8 cellular contexts compared by ENCODE assay signal in the genomic region with DNA sequence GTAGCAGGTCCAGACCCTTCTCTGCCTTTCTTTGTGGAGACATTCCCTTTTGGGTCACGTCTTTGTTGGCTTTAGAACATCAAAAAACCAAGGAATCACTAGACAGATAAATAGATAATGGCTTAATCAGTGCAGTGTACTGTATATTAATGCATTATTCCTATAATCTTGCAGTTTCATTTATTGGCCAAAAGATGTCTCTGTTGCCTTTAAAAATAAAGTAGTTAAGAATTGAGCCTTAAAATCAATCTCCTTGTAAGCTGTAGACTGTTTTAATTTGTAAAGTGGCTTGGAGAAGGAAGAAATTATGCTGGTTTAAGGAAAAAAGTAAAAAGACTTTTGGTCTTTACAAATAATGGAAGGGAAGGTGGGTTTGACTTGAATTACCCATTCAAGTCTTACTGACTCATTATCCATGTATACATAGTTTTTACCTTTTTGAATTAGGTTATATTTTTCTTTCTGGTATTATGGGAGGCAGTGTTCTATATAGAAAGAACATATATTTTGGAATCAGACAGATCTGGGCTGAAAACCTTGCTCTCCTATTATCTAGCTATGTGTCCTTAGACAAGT.
DNase-seq lines count a peak whose midpoint lies in the region; ATAC-seq, FAIRE-seq and TF ChIP-seq lines count a peak whose summit lies in the region.

No MANE protein-coding gene starts in this region.

- no peaks in the 10 kb centered on the region for H3K27me3 ChIP-seq in RWPE2 (ENCODE audit: insufficient read depth, poor library complexity, severe bottlenecking)
- H3K27me3 ChIP-seq in heart left ventricle: no peaks in the 10 kb centered on the region
- H3K27me3 ChIP-seq in thyroid gland: no peaks in the 10 kb centered on the region

- in situ Hi-C loops in GM13976 (cut with MboI; ENCODE audit: low sequenced_read_pairs, unreplicated experiment): loop anchor here (25.0 kb wide), 1 partner anchor 298 kb away; a partner anchor contains a TSS

- no peak for ATAC-seq in RWPE2 (ENCODE audit: low read depth)
- ATAC-seq in heart left ventricle: peak in 2 of 4 donors; percentile 19 to 56
- no peak for ATAC-seq in HG03521 (IDR thresholded peaks at IDR 0.05; ENCODE audit: unreplicated experiment)

- H3K9me3 ChIP-seq in RWPE2 (ENCODE audit: severe bottlenecking): no peaks in the 10 kb centered on the region
- H3K9me3 ChIP-seq in heart left ventricle: no peaks in the 10 kb centered on the region
- no peaks in the 10 kb centered on the region for H3K9me3 ChIP-seq in thyroid gland

- no peaks in the 10 kb centered on the region for H3K4me1 ChIP-seq in RWPE2 (ENCODE audit: insufficient read depth, poor library complexity, severe bottlenecking)
- peaks cover 0 to 20% (median 10%) of the 10 kb centered on the region in 12 donors for H3K4me1 ChIP-seq in heart left ventricle
- H3K4me1 ChIP-seq in thyroid gland: peaks cover 9 to 28% of the 10 kb centered on the region in 2 donors

- FAIRE-seq in A204.1 (lab: Jason Lieb, UNC): peak; percentile 87

- H3K36me3 ChIP-seq in RWPE2 (ENCODE audit: low read depth): peaks cover 79% of the 10 kb centered on the region
- peaks cover 0 to 97% (median 91%) of the 10 kb centered on the region in 9 donors for H3K36me3 ChIP-seq in heart left ventricle
- H3K36me3 ChIP-seq in thyroid gland: peaks cover 32 to 49% of the 10 kb centered on the region in 2 donors

- intact Hi-C loops in heart left ventricle (cut with DNase I): loop anchor here in 9 of 10 donors (1.0 to 10.0 kb wide), 5 partner anchors 308 to 344 kb away; no protein-coding TSS in a partner anchor
- intact Hi-C loops in thyroid gland (cut with DNase I): loop anchor here (5.0 kb wide), 2 partner anchors 308 to 343 kb away; no protein-coding TSS in a partner anchor

- H3K4me3 ChIP-seq in RWPE2 (ENCODE audit: severe bottlenecking) (no peak overlapping the region), heart left ventricle (no peak overlapping the region), thyroid gland (replicated peaks in 1 of 3) (no peak overlapping the region)

- no peak for TF ChIP-seq POLR2A in heart left ventricle (IDR thresholded peaks at IDR 0.05)
- TF ChIP-seq POLR2A in thyroid gland (IDR thresholded peaks at IDR 0.05): no peak

- H3K27ac ChIP-seq in RWPE2 (ENCODE audit: poor library complexity, severe bottlenecking) (no peak overlapping the region), heart left ventricle (peak overlapping the region in 2 of 12 donors; percentile 11 to 67), thyroid gland (peak overlapping the region in 2 of 3 donors; percentile 34 to 35)

- WGBS in heart left ventricle, 4 donors: 28 to 82% (median 71%) methylated on average over 1 of the region's 1 CpG
- WGBS in thyroid gland, 2 donors: 81 to 82% methylated on average over 1 of the region's 1 CpG

- TF ChIP-seq CTCF in GM13976 (IDR thresholded peaks at IDR 0.05; ENCODE audit: borderline replicate concordance, control extremely low read depth, extremely low read depth, insufficient read depth, missing control alignments) (no peak), RWPE2 (IDR thresholded peaks at IDR 0.05; ENCODE audit: poor library complexity, severe bottlenecking) (peak; percentile 43), heart left ventricle (IDR thresholded peaks at IDR 0.05) (peak; percentile 10 to 70 (median 54)), thyroid gland (IDR thresholded peaks at IDR 0.05) (peak in 4 of 6 experiments; percentile 25 to 71 (median 57))

- DNase-seq in GM13976 (ENCODE audit: low spot score): peak; percentile 34
- no peak for DNase-seq in RWPE2 (ENCODE audit: low spot score)
- DNase-seq in heart left ventricle: no peak
- no peak for DNase-seq in thyroid gland
- no peak for DNase-seq in NCI-H128 (lab: John Stamatoyannopoulos, UW; ENCODE audit: unreplicated experiment)
- no peak for DNase-seq in Ammon's horn (ENCODE audit: low spot score)
